ENCODE assay signal across 20 cellular contexts in genomic region chr2:58890865-58891525, GRCh38.
DNase-seq lines count a peak whose midpoint lies in the region; ATAC-seq and TF ChIP-seq lines count a peak whose summit lies in the region.
"Had no signal": no experiment of that assay in that cellular context is flagged by ENCODE, and none has a peak within 500 bp of the region (broad histone marks: within the 10 kb centered on the region; RNA-seq: fewer than 3 reads in every experiment).

No MANE protein-coding gene starts in this region.

- H3K36me3 ChIP-seq in GM23338 (ENCODE audit: insufficient read depth): no peaks in the 10 kb centered on the region
- no peaks in the 10 kb centered on the region for H3K36me3 ChIP-seq in hepatocyte (replicated peaks; ENCODE audit: insufficient read depth, low read depth)
- H3K36me3 ChIP-seq: BLaER1 treated with 17β-estradiol and CSF1 and Interleukin-3, amounts not matched to agents 10 nM and 100 nM had no signal

- H3K4me3 Mint-ChIP-seq in GM23338: no peak overlapping the region
- H3K4me3 Mint-ChIP-seq: T-cell had no signal

- H3K79me2 ChIP-seq in GM23338 (replicated peaks; ENCODE audit: insufficient read depth) (no peaks in the 10 kb centered on the region), hepatocyte (no peaks in the 10 kb centered on the region)

- 77% methylated on average over 2 of the region's 2 CpGs for WGBS in hepatocyte (ENCODE audit: low lambda C conversion rate, missing lambda C conversion rate)

- DNase-seq in GM23338 (ENCODE audit: low spot score): peak; percentile 26
- DNase-seq in SW480 (ENCODE audit: low spot score): peak; percentile 14
- DNase-seq in hepatocyte (ENCODE audit: low spot score): peak; percentile 7
- no peak for DNase-seq in C1 segment of cervical spinal cord (lab: John Stamatoyannopoulos, UW)
- DNase-seq in erythroblast (lab: John Stamatoyannopoulos, UW): no peak
- DNase-seq in effector CD8-positive, alpha-beta T cell (lab: John Stamatoyannopoulos, UW): no peak
- DNase-seq: CD8-positive, alpha-beta memory T cell; DND-41; HCEC 1CT; KG1; NCI-H1930; NCI-H2171 treated with DMSO at 0.1 percent for 48 hours; NCI-H526 treated with DMSO at 0.1 percent for 48 hours; PC-3; RPMI8226; SHP77 treated with DMSO at 0.1 percent for 48 hours; SK-N-SH; T-cell had no signal

- peak; percentile 35 to 36 for TF ChIP-seq CTCF in GM23338 (conservative IDR thresholded peaks at IDR 0.05; ENCODE audit: low read depth in 2 of 2)
- no peak for TF ChIP-seq CTCF in hepatocyte (IDR thresholded peaks at IDR 0.05; ENCODE audit: poor library complexity)

- peak; percentile 44 for ATAC-seq in GM18868 (IDR thresholded peaks at IDR 0.05; ENCODE audit: unreplicated experiment)
- peak; percentile 34; the same call in 2 of the 3 replicates for ATAC-seq in GM23338
- ATAC-seq: PC-3, T-cell had no signal

- H3K27me3 ChIP-seq in GM23338 (ENCODE audit: insufficient read depth) (no peaks in the 10 kb centered on the region), hepatocyte (no peaks in the 10 kb centered on the region)
- H3K27me3 ChIP-seq: BLaER1 treated with 17β-estradiol and CSF1 and Interleukin-3, amounts not matched to agents 10 nM and 100 nM had no signal

- H2AFZ ChIP-seq in GM23338: no peak overlapping the region
- H2AFZ ChIP-seq in hepatocyte: no peak overlapping the region

- H4K20me1 ChIP-seq in GM23338 (replicated peaks; ENCODE audit: insufficient read depth) (no peaks in the 10 kb centered on the region), hepatocyte (ENCODE audit: insufficient read depth, poor library complexity, severe bottlenecking) (no peaks in the 10 kb centered on the region)
- H4K20me1 ChIP-seq: BLaER1 treated with 17β-estradiol and CSF1 and Interleukin-3, amounts not matched to agents 10 nM and 100 nM had no signal

- no peak overlapping the region for H3K4me3 ChIP-seq in GM23338
- no peak overlapping the region for H3K4me3 ChIP-seq in hepatocyte
- H3K4me3 ChIP-seq: BLaER1 treated with 17β-estradiol and CSF1 and Interleukin-3, amounts not matched to agents 10 nM and 100 nM had no signal

- H3K4me1 ChIP-seq in GM23338 (ENCODE audit: insufficient read depth) (no peaks in the 10 kb centered on the region), hepatocyte (ENCODE audit: insufficient read depth) (no peaks in the 10 kb centered on the region)
- H3K4me1 ChIP-seq: BLaER1 treated with 17β-estradiol and CSF1 and Interleukin-3, amounts not matched to agents 10 nM and 100 nM had no signal

- no peaks in the 10 kb centered on the region for H3K27me3 Mint-ChIP-seq in GM23338 (ENCODE audit: insufficient read depth, low read depth, poor library complexity)
- H3K27me3 Mint-ChIP-seq: CD8-positive, alpha-beta memory T cell; T-cell had no signal

- no peaks in the 10 kb centered on the region for H3K9me3 ChIP-seq in hepatocyte (ENCODE audit: low read depth)
- H3K9me3 ChIP-seq: BLaER1 treated with 17β-estradiol and CSF1 and Interleukin-3, amounts not matched to agents 10 nM and 100 nM; SK-N-SH had no signal

- H3K4me2 ChIP-seq in GM23338: no peak overlapping the region
- no peak overlapping the region for H3K4me2 ChIP-seq in hepatocyte
- H3K4me2 ChIP-seq: BLaER1 treated with 17β-estradiol and CSF1 and Interleukin-3, amounts not matched to agents 10 nM and 100 nM; SK-N-SH had no signal

- H3K9me2 ChIP-seq in GM23338 (ENCODE audit: insufficient read depth): no peaks in the 10 kb centered on the region
- no peaks in the 10 kb centered on the region for H3K9me2 ChIP-seq in hepatocyte (replicated peaks; ENCODE audit: insufficient read depth)
- H3K9me2 ChIP-seq: SK-N-SH had no signal

- H3K4me1 Mint-ChIP-seq in GM23338: no peaks in the 10 kb centered on the region
- H3K4me1 Mint-ChIP-seq: CD8-positive, alpha-beta memory T cell; T-cell had no signal

- H3K36me3 Mint-ChIP-seq in GM23338 (ENCODE audit: low read depth): no peaks in the 10 kb centered on the region
- H3K36me3 Mint-ChIP-seq: CD8-positive, alpha-beta memory T cell; T-cell had no signal

- TF ChIP-seq POLR2A in erythroblast (IDR thresholded peaks at IDR 0.05; ENCODE audit: low read length): no peak

- H3F3A ChIP-seq in GM23338 (replicated peaks; ENCODE audit: low read depth): no peaks in the 10 kb centered on the region

- no peaks in the 10 kb centered on the region; the same call in 2 of the 3 replicates for H3K9me3 Mint-ChIP-seq in GM23338
- H3K9me3 Mint-ChIP-seq: T-cell had no signal

- H3K27ac ChIP-seq in GM23338 (ENCODE audit: low read depth) (no peak overlapping the region), hepatocyte (no peak overlapping the region)
- H3K27ac ChIP-seq: BLaER1 treated with 17β-estradiol and CSF1 and Interleukin-3, amounts not matched to agents 10 nM and 100 nM had no signal

- H3K27ac Mint-ChIP-seq in GM23338: no peak overlapping the region
- H3K27ac Mint-ChIP-seq: CD8-positive, alpha-beta memory T cell; T-cell had no signal

TF ChIP-seq in GM23338, 12 proteins besides CTCF, POLR2A, EP300 and RAD21 (continues in another document):
- TF ChIP-seq, protein P1, sequence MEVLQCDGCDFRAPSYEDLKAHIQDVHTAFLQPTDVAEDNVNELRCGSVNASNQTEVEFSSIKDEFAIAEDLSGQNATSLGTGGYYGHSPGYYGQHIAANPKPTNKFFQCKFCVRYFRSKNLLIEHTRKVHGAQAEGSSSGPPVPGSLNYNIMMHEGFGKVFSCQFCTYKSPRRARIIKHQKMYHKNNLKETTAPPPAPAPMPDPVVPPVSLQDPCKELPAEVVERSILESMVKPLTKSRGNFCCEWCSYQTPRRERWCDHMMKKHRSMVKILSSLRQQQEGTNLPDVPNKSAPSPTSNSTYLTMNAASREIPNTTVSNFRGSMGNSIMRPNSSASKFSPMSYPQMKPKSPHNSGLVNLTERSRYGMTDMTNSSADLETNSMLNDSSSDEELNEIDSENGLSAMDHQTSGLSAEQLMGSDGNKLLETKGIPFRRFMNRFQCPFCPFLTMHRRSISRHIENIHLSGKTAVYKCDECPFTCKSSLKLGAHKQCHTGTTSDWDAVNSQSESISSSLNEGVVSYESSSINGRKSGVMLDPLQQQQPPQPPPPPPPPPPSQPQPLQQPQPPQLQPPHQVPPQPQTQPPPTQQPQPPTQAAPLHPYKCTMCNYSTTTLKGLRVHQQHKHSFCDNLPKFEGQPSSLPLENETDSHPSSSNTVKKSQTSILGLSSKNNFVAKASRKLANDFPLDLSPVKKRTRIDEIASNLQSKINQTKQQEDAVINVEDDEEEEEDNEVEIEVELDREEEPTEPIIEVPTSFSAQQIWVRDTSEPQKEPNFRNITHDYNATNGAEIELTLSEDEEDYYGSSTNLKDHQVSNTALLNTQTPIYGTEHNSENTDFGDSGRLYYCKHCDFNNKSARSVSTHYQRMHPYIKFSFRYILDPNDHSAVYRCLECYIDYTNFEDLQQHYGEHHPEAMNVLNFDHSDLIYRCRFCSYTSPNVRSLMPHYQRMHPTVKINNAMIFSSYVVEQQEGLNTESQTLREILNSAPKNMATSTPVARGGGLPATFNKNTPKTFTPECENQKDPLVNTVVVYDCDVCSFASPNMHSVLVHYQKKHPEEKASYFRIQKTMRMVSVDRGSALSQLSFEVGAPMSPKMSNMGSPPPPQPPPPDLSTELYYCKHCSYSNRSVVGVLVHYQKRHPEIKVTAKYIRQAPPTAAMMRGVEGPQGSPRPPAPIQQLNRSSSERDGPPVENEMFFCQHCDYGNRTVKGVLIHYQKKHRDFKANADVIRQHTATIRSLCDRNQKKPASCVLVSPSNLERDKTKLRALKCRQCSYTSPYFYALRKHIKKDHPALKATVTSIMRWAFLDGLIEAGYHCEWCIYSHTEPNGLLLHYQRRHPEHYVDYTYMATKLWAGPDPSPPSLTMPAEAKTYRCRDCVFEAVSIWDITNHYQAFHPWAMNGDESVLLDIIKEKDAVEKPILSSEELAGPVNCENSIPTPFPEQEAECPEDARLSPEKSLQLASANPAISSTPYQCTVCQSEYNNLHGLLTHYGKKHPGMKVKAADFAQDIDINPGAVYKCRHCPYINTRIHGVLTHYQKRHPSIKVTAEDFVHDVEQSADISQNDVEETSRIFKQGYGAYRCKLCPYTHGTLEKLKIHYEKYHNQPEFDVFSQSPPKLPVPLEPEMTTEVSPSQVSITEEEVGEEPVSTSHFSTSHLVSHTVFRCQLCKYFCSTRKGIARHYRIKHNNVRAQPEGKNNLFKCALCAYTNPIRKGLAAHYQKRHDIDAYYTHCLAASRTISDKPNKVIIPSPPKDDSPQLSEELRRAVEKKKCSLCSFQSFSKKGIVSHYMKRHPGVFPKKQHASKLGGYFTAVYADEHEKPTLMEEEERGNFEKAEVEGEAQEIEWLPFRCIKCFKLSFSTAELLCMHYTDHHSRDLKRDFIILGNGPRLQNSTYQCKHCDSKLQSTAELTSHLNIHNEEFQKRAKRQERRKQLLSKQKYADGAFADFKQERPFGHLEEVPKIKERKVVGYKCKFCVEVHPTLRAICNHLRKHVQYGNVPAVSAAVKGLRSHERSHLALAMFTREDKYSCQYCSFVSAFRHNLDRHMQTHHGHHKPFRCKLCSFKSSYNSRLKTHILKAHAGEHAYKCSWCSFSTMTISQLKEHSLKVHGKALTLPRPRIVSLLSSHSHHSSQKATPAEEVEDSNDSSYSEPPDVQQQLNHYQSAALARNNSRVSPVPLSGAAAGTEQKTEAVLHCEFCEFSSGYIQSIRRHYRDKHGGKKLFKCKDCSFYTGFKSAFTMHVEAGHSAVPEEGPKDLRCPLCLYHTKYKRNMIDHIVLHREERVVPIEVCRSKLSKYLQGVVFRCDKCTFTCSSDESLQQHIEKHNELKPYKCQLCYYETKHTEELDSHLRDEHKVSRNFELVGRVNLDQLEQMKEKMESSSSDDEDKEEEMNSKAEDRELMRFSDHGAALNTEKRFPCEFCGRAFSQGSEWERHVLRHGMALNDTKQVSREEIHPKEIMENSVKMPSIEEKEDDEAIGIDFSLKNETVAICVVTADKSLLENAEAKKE (CRISPR knock-in tag; IDR thresholded peaks at IDR 0.05): no peak
- TF ChIP-seq EZH2 (IDR thresholded peaks at IDR 0.05; ENCODE audit: low read depth, unreplicated experiment): no peak
- no peak for TF ChIP-seq ZNF114 (CRISPR knock-in tag; IDR thresholded peaks at IDR 0.05)
- TF ChIP-seq STAT1 (IDR thresholded peaks at IDR 0.05; ENCODE audit: unreplicated experiment): no peak
- TF ChIP-seq EZH2phosphoT487 (IDR thresholded peaks at IDR 0.05; ENCODE audit: unreplicated experiment): no peak
- no peak for TF ChIP-seq CREB1 (CRISPR knock-in tag; IDR thresholded peaks at IDR 0.05; ENCODE audit: low read depth)
- no peak for TF ChIP-seq JUNB (IDR thresholded peaks at IDR 0.05; ENCODE audit: unreplicated experiment)

Comparison
In these comparisons a context has a peak if more than half of its experiments do, and no peak if none do; other contexts are left out.
1. DNase-seq: peak in GM23338 (single experiment), SW480 (single experiment) and hepatocyte (single experiment); none in C1 segment of cervical spinal cord (0 of 14), erythroblast (0 of 2) and effector CD8-positive, alpha-beta T cell (single experiment).